Comparison of ENCODE assay signal across 6 cellular contexts in genomic region chr11:28654191-28654590, GRCh38.
"Had no signal": no experiment of that assay in that cellular context is flagged by ENCODE, and none has a peak within 500 bp of the region (broad histone marks: within the 10 kb centered on the region; RNA-seq: fewer than 3 reads in every experiment).

No MANE protein-coding gene starts in this region.

- H3K9me3 Mint-ChIP-seq: GM23338, H9 had no signal

- H3K27ac Mint-ChIP-seq: GM23338, H9 had no signal

- H2AFZ ChIP-seq: GM23338 had no signal

- H3K4me2 ChIP-seq: GM23338 had no signal

- ATAC-seq: GM23338, HepG2, K562 had no signal

- H3K4me3 Mint-ChIP-seq: GM23338, H9 had no signal

- H3K4me3 ChIP-seq: GM23338, K562 had no signal

- DNase-seq: H9, HCEC 1CT, KG1 had no signal

- H3K4me1 Mint-ChIP-seq: GM23338, H9 had no signal
